In genomic region chr6:37757381-37757780, GRCh38 we compare ENCODE assay signal across 22 cellular contexts.
"Had no signal": no experiment of that assay in that cellular context is flagged by ENCODE, and none has a peak within 500 bp of the region (broad histone marks: within the 10 kb centered on the region; RNA-seq: fewer than 3 reads in every experiment).

No MANE protein-coding gene starts in this region.

- H3K27ac Mint-ChIP-seq: mesothelial cell of epicardium had no signal

- H3K4me3 ChIP-seq: coronary artery, dorsolateral prefrontal cortex, esophagus squamous epithelium, gastrocnemius medialis, heart right ventricle, left lung, lower lobe of right lung, mucosa of descending colon had no signal

- H3K36me3 ChIP-seq: esophagus squamous epithelium, gastrocnemius medialis, heart right ventricle, left lung, lower lobe of right lung had no signal

- H3K4me1 ChIP-seq: esophagus squamous epithelium, gastrocnemius medialis, heart right ventricle, left lung, lower lobe of right lung had no signal

- H3K27me3 ChIP-seq: gastrocnemius medialis, left lung had no signal

- DNase-seq: dermis blood vessel endothelial cell; dorsolateral prefrontal cortex; effector CD4-positive, alpha-beta T cell; effector memory CD4-positive, alpha-beta T cell; erythroblast; esophagus squamous epithelium; foreskin melanocyte; gastrocnemius medialis; glutamatergic neuron; head of caudate nucleus; heart right ventricle; hippocampal formation; left cardiac atrium; left lung; left ventricle myocardium superior; lower lobe of right lung; mesenchymal stem cell; mucosa of descending colon had no signal

- H3K36me3 Mint-ChIP-seq: mesothelial cell of epicardium had no signal

- ATAC-seq: esophagus mucosa, gastrocnemius medialis, heart right ventricle, left cardiac atrium, left lung, left ventricle myocardium superior, lower lobe of right lung, mucosa of descending colon had no signal

- H3K27ac ChIP-seq: coronary artery, dorsolateral prefrontal cortex, epithelial cell of prostate, esophagus squamous epithelium, gastrocnemius medialis, heart right ventricle, left lung, lower lobe of right lung had no signal

- H3K9me3 ChIP-seq: esophagus squamous epithelium, gastrocnemius medialis, heart right ventricle, left lung, lower lobe of right lung, mucosa of descending colon had no signal

- H3K9me3 Mint-ChIP-seq: mesothelial cell of epicardium had no signal
